In genomic region chr11:131917634-131918384, GRCh38 we compare ENCODE assay signal across 14 cellular contexts.
A peak's percentile ranks its signal among the peaks of the same experiment; 100 is the strongest.
DNase-seq lines count a peak whose midpoint lies in the region; ATAC-seq and TF ChIP-seq lines count a peak whose summit lies in the region.
"Had no signal": no experiment of that assay in that cellular context is flagged by ENCODE, and none has a peak within 500 bp of the region (broad histone marks: within the 10 kb centered on the region; RNA-seq: fewer than 3 reads in every experiment).

No MANE protein-coding gene starts in this region.

- H3K9me3 Mint-ChIP-seq in activated CD8-positive, alpha-beta T cell treated with anti-CD3 and anti-CD28 coated beads for 36 hours = no peaks in the 10 kb centered on the region
- peaks cover 0 to 13% (median 1%) of the 10 kb centered on the region in 11 donors for H3K9me3 Mint-ChIP-seq in naive thymus-derived CD4-positive, alpha-beta T cell

- H3K4me1 Mint-ChIP-seq in activated CD8-positive, alpha-beta T cell treated with anti-CD3 and anti-CD28 coated beads for 36 hours (ENCODE audit: low read depth) = no peaks in the 10 kb centered on the region
- H3K4me1 Mint-ChIP-seq in naive thymus-derived CD4-positive, alpha-beta T cell = peaks cover 0 to 2% (median 0%) of the 10 kb centered on the region in 7 donors
- H3K4me1 Mint-ChIP-seq: CD4-positive, CD25-positive, alpha-beta regulatory T cell had no signal

- H3K9me3 ChIP-seq in right cardiac atrium (ENCODE audit: control insufficient read depth, low read length) = no peaks in the 10 kb centered on the region
- no peaks in the 10 kb centered on the region for H3K9me3 ChIP-seq in naive thymus-derived CD4-positive, alpha-beta T cell (ENCODE audit: control insufficient read depth in 2 of 3, low read length in 3 of 3)
- H3K9me3 ChIP-seq: BLaER1 treated with 17β-estradiol and CSF1 and Interleukin-3, amounts not matched to agents 10 nM and 100 nM had no signal

- peaks cover 6% of the 10 kb centered on the region for H3K27me3 Mint-ChIP-seq in activated CD8-positive, alpha-beta T cell treated with anti-CD3 and anti-CD28 coated beads for 36 hours
- peaks cover 2 to 14% (median 9%) of the 10 kb centered on the region in 5 donors for H3K27me3 Mint-ChIP-seq in naive thymus-derived CD4-positive, alpha-beta T cell

- CTCF ChIA-PET in activated CD8-positive, alpha-beta T cell treated with anti-CD3 and anti-CD28 coated beads for 36 hours (lab: Charles Lee) = no interaction called here
- CTCF ChIA-PET in naive thymus-derived CD4-positive, alpha-beta T cell (lab: Charles Lee) = no interaction called here

- H3K27me3 ChIP-seq in right cardiac atrium (ENCODE audit: control insufficient read depth, insufficient read depth) = no peaks in the 10 kb centered on the region
- no peaks in the 10 kb centered on the region for H3K27me3 ChIP-seq in naive thymus-derived CD4-positive, alpha-beta T cell (ENCODE audit: control insufficient read depth in 2 of 2, insufficient read depth in 2 of 2, low read length in 2 of 2)
- H3K27me3 ChIP-seq: BLaER1 treated with 17β-estradiol and CSF1 and Interleukin-3, amounts not matched to agents 10 nM and 100 nM had no signal

- TF ChIP-seq CTCF in fibroblast of villous mesenchyme (IDR thresholded peaks at IDR 0.05; ENCODE audit: insufficient read depth, low read depth, low read length) = no peak
- no peak for TF ChIP-seq CTCF in activated CD8-positive, alpha-beta T cell treated with anti-CD3 and anti-CD28 coated beads for 36 hours (IDR thresholded peaks at IDR 0.05)

- H3K27ac Mint-ChIP-seq in activated CD8-positive, alpha-beta T cell treated with anti-CD3 and anti-CD28 coated beads for 36 hours = no peak overlapping the region
- no peak overlapping the region for H3K27ac Mint-ChIP-seq in naive thymus-derived CD4-positive, alpha-beta T cell
- H3K27ac Mint-ChIP-seq: CD4-positive, CD25-positive, alpha-beta regulatory T cell had no signal

- no peaks in the 10 kb centered on the region for H3K36me3 Mint-ChIP-seq in activated CD8-positive, alpha-beta T cell treated with anti-CD3 and anti-CD28 coated beads for 36 hours (ENCODE audit: low read depth)
- H3K36me3 Mint-ChIP-seq in naive thymus-derived CD4-positive, alpha-beta T cell = peaks cover 0 to 3% (median 0%) of the 10 kb centered on the region in 5 donors
- H3K36me3 Mint-ChIP-seq: CD4-positive, CD25-positive, alpha-beta regulatory T cell had no signal

- POLR2A ChIA-PET in activated CD8-positive, alpha-beta T cell treated with anti-CD3 and anti-CD28 coated beads for 36 hours (lab: Charles Lee) = no interaction called here
- POLR2A ChIA-PET in naive thymus-derived CD4-positive, alpha-beta T cell (lab: Charles Lee) = no interaction called here

- intact Hi-C loops in right cardiac atrium (cut with DNase I) (loop anchor here in 2 of 4 donors (5.0 to 10.0 kb wide), 3 partner anchors 107 to 209 kb away; no protein-coding TSS in a partner anchor), cardiac septum (cut with DNase I) (no loop called here)
- intact Hi-C loops in activated CD8-positive, alpha-beta T cell treated with anti-CD3 and anti-CD28 coated beads for 36 hours (cut with micrococcal nuclease) = no loop called here
- intact Hi-C loops in naive thymus-derived CD4-positive, alpha-beta T cell (cut with micrococcal nuclease) = no loop called here

- H3K4me1 ChIP-seq in right cardiac atrium (ENCODE audit: control insufficient read depth, insufficient read depth, low read length) = peaks cover 7% of the 10 kb centered on the region
- no peaks in the 10 kb centered on the region for H3K4me1 ChIP-seq in naive thymus-derived CD4-positive, alpha-beta T cell (ENCODE audit: control insufficient read depth in 2 of 2, insufficient read depth in 2 of 2, low read length in 2 of 2)
- H3K4me1 ChIP-seq: BLaER1 treated with 17β-estradiol and CSF1 and Interleukin-3, amounts not matched to agents 10 nM and 100 nM had no signal

- WGBS in right cardiac atrium = 63% methylated on average over 12 of the region's 12 CpGs

- no peaks in the 10 kb centered on the region for H3K36me3 ChIP-seq in naive thymus-derived CD4-positive, alpha-beta T cell (ENCODE audit: control insufficient read depth in 2 of 3, insufficient read depth in 3 of 3, low read length in 3 of 3)
- H3K36me3 ChIP-seq: BLaER1 treated with 17β-estradiol and CSF1 and Interleukin-3, amounts not matched to agents 10 nM and 100 nM had no signal

- no peak overlapping the region for H3K27ac ChIP-seq in right cardiac atrium (ENCODE audit: low read length)
- no peak overlapping the region for H3K27ac ChIP-seq in naive thymus-derived CD4-positive, alpha-beta T cell (ENCODE audit: low read depth, low read length)
- H3K27ac ChIP-seq: BLaER1 treated with 17β-estradiol and CSF1 and Interleukin-3, amounts not matched to agents 10 nM and 100 nM had no signal

- ATAC-seq in right cardiac atrium = peak; percentile 28 to 39
- no peak for ATAC-seq in activated CD8-positive, alpha-beta T cell treated with anti-CD3 and anti-CD28 coated beads for 36 hours
- ATAC-seq in GM18868 (IDR thresholded peaks at IDR 0.05; ENCODE audit: unreplicated experiment) = no peak
- no peak for ATAC-seq in naive thymus-derived CD4-positive, alpha-beta T cell

- H3K4me3 ChIP-seq in right cardiac atrium (ENCODE audit: low read length) = no peak overlapping the region
- H3K4me3 ChIP-seq in fibroblast of villous mesenchyme (ENCODE audit: low read depth, low read length) = no peak overlapping the region
- H3K4me3 ChIP-seq in naive thymus-derived CD4-positive, alpha-beta T cell (ENCODE audit: low read length) = no peak overlapping the region
- H3K4me3 ChIP-seq: BLaER1 treated with 17β-estradiol and CSF1 and Interleukin-3, amounts not matched to agents 10 nM and 100 nM had no signal

- no peak overlapping the region for H3K4me3 Mint-ChIP-seq in activated CD8-positive, alpha-beta T cell treated with anti-CD3 and anti-CD28 coated beads for 36 hours
- H3K4me3 Mint-ChIP-seq in naive thymus-derived CD4-positive, alpha-beta T cell = no peak overlapping the region
- H3K4me3 Mint-ChIP-seq: CD4-positive, CD25-positive, alpha-beta regulatory T cell had no signal

- DNase-seq in right cardiac atrium (no peak), cardiac septum (ENCODE audit: low spot score) (no peak), cerebellar cortex (ENCODE audit: low spot score) (peak; percentile 95), fibroblast of villous mesenchyme (ENCODE audit: low read depth) (peak; percentile 50), DMS114 treated with DMSO at 0.1 percent for 48 hours (lab: John Stamatoyannopoulos, UW; ENCODE audit: unreplicated experiment) (no peak)
- no peak for DNase-seq in activated CD8-positive, alpha-beta T cell treated with anti-CD3 and anti-CD28 coated beads for 36 hours
- no peak for DNase-seq in naive thymus-derived CD4-positive, alpha-beta T cell
- DNase-seq: ACHN; Calu3; CD4-positive, CD25-positive, alpha-beta regulatory T cell; DMS 273 treated with DMSO at 0.1 percent for 48 hours; DMS79 had no signal

Comparison
In these comparisons a context has a peak if more than half of its experiments do, and no peak if none do; other contexts are left out.
1. ATAC-seq: peak in right cardiac atrium (2 of 2); none in activated CD8-positive, alpha-beta T cell treated with anti-CD3 and anti-CD28 coated beads for 36 hours (single experiment), GM18868 (single experiment) and naive thymus-derived CD4-positive, alpha-beta T cell (single experiment).
2. DNase-seq: peak in cerebellar cortex (single experiment) and fibroblast of villous mesenchyme (single experiment); none in right cardiac atrium (0 of 3), cardiac septum (single experiment), activated CD8-positive, alpha-beta T cell treated with anti-CD3 and anti-CD28 coated beads for 36 hours (single experiment), DMS114 treated with DMSO at 0.1 percent for 48 hours (single experiment) and naive thymus-derived CD4-positive, alpha-beta T cell (0 of 9).